In the genomic region with DNA sequence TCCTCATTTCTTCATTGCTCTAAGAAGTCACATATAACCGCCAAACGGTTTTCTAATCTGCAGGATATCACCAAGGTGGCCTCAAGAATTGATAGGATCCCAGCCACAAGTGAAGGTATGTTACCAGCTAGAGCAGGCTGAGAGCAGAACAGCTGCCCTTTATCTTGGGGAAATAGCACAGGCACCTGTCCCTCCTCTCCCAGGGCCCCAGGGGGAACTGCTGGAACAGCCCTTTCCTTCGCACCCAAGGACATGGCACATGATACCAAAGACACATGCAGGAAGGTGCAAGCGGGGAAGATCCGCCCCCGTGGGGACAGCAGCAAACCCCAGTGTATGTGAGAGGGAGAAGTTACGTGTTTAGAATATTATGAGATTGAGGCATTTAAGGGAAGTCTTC, we compare ENCODE assay signal across 19 cellular contexts.
"Had no signal": no experiment of that assay in that cellular context is flagged by ENCODE, and none has a peak within 500 bp of the region (broad histone marks: within the 10 kb centered on the region; RNA-seq: fewer than 3 reads in every experiment).

No MANE protein-coding gene starts in this region.

- H3K4me3 ChIP-seq: heart left ventricle, uterus had no signal

- H3K4me1 ChIP-seq: uterus had no signal

- H3K36me3 ChIP-seq: heart left ventricle, uterus, WERI-Rb-1 had no signal

- DNase-seq: activated CD4-positive, alpha-beta T cell treated with anti-CD3 and anti-CD28 coated beads, Interleukin-2, amount 10 ng/mL, durations not matched to agents 7 days and 5 days; activated CD4-positive, CD25-positive, alpha-beta regulatory T cell treated with anti-CD3 and anti-CD28 coated beads, Interleukin-2, amount 50 U/mL, for 72 hours; activated CD8-positive, alpha-beta memory T cell treated with anti-CD3 and anti-CD28 coated beads, Interleukin-2, amount 10 ng/mL, durations not matched to agents 7 days and 5 days; activated CD8-positive, alpha-beta T cell treated with anti-CD3 and anti-CD28 coated beads for 36 hours; activated gamma-delta T cell; activated naive CD4-positive, alpha-beta T cell treated with anti-CD3 and anti-CD28 coated beads, Interleukin-2, amount 50 U/mL, for 16 hours; activated naive CD8-positive, alpha-beta T cell treated with anti-CD3 and anti-CD28 coated beads, Interleukin-2, amount 50 U/mL, for 24 hours; mesenchymal stem cell; naive B cell; nucleus accumbens; stimulated activated CD4-positive, alpha-beta T cell treated with anti-CD3 and anti-CD28 coated beads, Interleukin-12 subunit alpha, Interleukin-12 subunit beta, amount 100 ng/mL, for 4 hours; stimulated activated CD4-positive, alpha-beta T cell treated with anti-CD3 and anti-CD28 coated beads, Interleukin-4, amount 100 ng/mL, for 4 hours; stimulated activated naive CD8-positive, alpha-beta T cell treated with anti-CD3 and anti-CD28 coated beads, Interleukin-15, Interleukin-2, amounts not matched to agents 100 U/mL and 50 U/mL, for 24 hours; T-cell; trophoblast cell; uterus; WERI-Rb-1 had no signal

- H3K27ac ChIP-seq: epithelial cell of prostate, heart left ventricle, uterus, WERI-Rb-1 had no signal

- H3K9me3 ChIP-seq: heart left ventricle, uterus had no signal

- ATAC-seq: activated CD8-positive, alpha-beta memory T cell treated with anti-CD3 and anti-CD28 coated beads, Interleukin-2, amount 10 ng/mL, durations not matched to agents 7 days and 5 days; activated CD8-positive, alpha-beta T cell treated with anti-CD3 and anti-CD28 coated beads for 36 hours; activated naive CD8-positive, alpha-beta T cell treated with anti-CD3 and anti-CD28 coated beads, Interleukin-2, amount 50 U/mL, for 24 hours; stimulated activated naive CD8-positive, alpha-beta T cell treated with anti-CD3 and anti-CD28 coated beads, Interleukin-15, Interleukin-2, amounts not matched to agents 100 U/mL and 50 U/mL, for 24 hours; T-cell had no signal

- H3K27me3 ChIP-seq: heart left ventricle, uterus had no signal
